9 cellular contexts compared by ENCODE assay signal in genomic region chr11:35012467-35013191, GRCh38.
DNase-seq lines count a peak whose midpoint lies in the region; ATAC-seq and TF ChIP-seq lines count a peak whose summit lies in the region.
"Had no signal": no experiment of that assay in that cellular context is flagged by ENCODE, and none has a peak within 500 bp of the region (broad histone marks: within the 10 kb centered on the region; RNA-seq: fewer than 3 reads in every experiment).

No MANE protein-coding gene starts in this region.

- peaks cover 28% of the 10 kb centered on the region for H3K4me1 ChIP-seq in osteoblast (ENCODE audit: insufficient read depth, low read length)

- H3K9me3 ChIP-seq in osteoblast (ENCODE audit: low read depth, low read length) = no peaks in the 10 kb centered on the region

- H2AFZ ChIP-seq in osteoblast (ENCODE audit: low read length) = no peak overlapping the region

- H3K4me3 ChIP-seq in osteoblast (ENCODE audit: insufficient read depth, low read length) (no peak overlapping the region), brain microvascular endothelial cell (ENCODE audit: low read depth, low read length) (no peak overlapping the region)

- DNase-seq in GM13976 (ENCODE audit: low spot score) (peak; percentile 16), NCI-H1436 treated with DMSO at 0.1 percent for 48 hours (lab: John Stamatoyannopoulos, UW) (no peak), osteoblast (ENCODE audit: insufficient read length, low spot score, missing footprints) (no peak), C1 segment of cervical spinal cord (lab: John Stamatoyannopoulos, UW) (no peak), brain microvascular endothelial cell (no peak)
- DNase-seq in activated naive CD8-positive, alpha-beta T cell treated with anti-CD3 and anti-CD28 coated beads for 36 hours = peak; percentile 20
- DNase-seq: NCI-H1436 had no signal

- no peaks in the 10 kb centered on the region for H3K36me3 Mint-ChIP-seq in activated naive CD8-positive, alpha-beta T cell treated with anti-CD3 and anti-CD28 coated beads for 36 hours

- ATAC-seq in GM21390 (IDR thresholded peaks at IDR 0.05; ENCODE audit: unreplicated experiment) = peak; percentile 72
- ATAC-seq in HG03354 (IDR thresholded peaks at IDR 0.05; ENCODE audit: poor library complexity, severe bottlenecking, unreplicated experiment) = peak; percentile 79

- no peaks in the 10 kb centered on the region for H3K27me3 ChIP-seq in osteoblast (ENCODE audit: insufficient read depth, low read length)
- no peaks in the 10 kb centered on the region for H3K27me3 ChIP-seq in brain microvascular endothelial cell (replicated peaks)

- no peak overlapping the region for H3K4me2 ChIP-seq in osteoblast (ENCODE audit: insufficient read depth, low read length)

- H3K4me3 Mint-ChIP-seq in activated naive CD8-positive, alpha-beta T cell treated with anti-CD3 and anti-CD28 coated beads for 36 hours = peak overlapping the region; percentile 45

- H3K27me3 Mint-ChIP-seq in activated naive CD8-positive, alpha-beta T cell treated with anti-CD3 and anti-CD28 coated beads for 36 hours = no peaks in the 10 kb centered on the region

- H3K27ac Mint-ChIP-seq in activated naive CD8-positive, alpha-beta T cell treated with anti-CD3 and anti-CD28 coated beads for 36 hours = peak overlapping the region; percentile 89

- no peaks in the 10 kb centered on the region for H4K20me1 ChIP-seq in osteoblast (ENCODE audit: insufficient read depth, low read length)

- H3K27ac ChIP-seq in osteoblast (ENCODE audit: low read depth, low read length) (no peak overlapping the region), brain microvascular endothelial cell (no peak overlapping the region)

- TF ChIP-seq CTCF in GM13976 (IDR thresholded peaks at IDR 0.05; ENCODE audit: borderline replicate concordance, control extremely low read depth, extremely low read depth, insufficient read depth, missing control alignments) = no peak
- TF ChIP-seq CTCF in osteoblast (IDR thresholded peaks at IDR 0.05; ENCODE audit: extremely low read depth, low read depth, low read length) = no peak
- TF ChIP-seq CTCF in brain microvascular endothelial cell (IDR thresholded peaks at IDR 0.05; ENCODE audit: low read depth, low read length, missing control alignments) = no peak

- H3K4me1 Mint-ChIP-seq in activated naive CD8-positive, alpha-beta T cell treated with anti-CD3 and anti-CD28 coated beads for 36 hours = peaks cover 51% of the 10 kb centered on the region

- H3K79me2 ChIP-seq in osteoblast (ENCODE audit: insufficient read depth, low read length) = no peaks in the 10 kb centered on the region

- no peaks in the 10 kb centered on the region for H3K36me3 ChIP-seq in osteoblast (ENCODE audit: insufficient read depth, low read length)
- no peaks in the 10 kb centered on the region for H3K36me3 ChIP-seq in brain microvascular endothelial cell (replicated peaks)

- peaks cover 1% of the 10 kb centered on the region for H3K9me3 Mint-ChIP-seq in activated naive CD8-positive, alpha-beta T cell treated with anti-CD3 and anti-CD28 coated beads for 36 hours

- in situ Hi-C loops in GM13976 (cut with MboI; ENCODE audit: low sequenced_read_pairs, unreplicated experiment) (no loop called here), brain microvascular endothelial cell (cut with HindIII; ENCODE audit: low pct_ligation_motif_present, low sequenced_read_pairs) (no loop called here)

Comparison
In these comparisons a context has a peak if more than half of its experiments do, and no peak if none do; other contexts are left out.
1. DNase-seq: peak in GM13976 (single experiment) and activated naive CD8-positive, alpha-beta T cell treated with anti-CD3 and anti-CD28 coated beads for 36 hours (single experiment); none in NCI-H1436 treated with DMSO at 0.1 percent for 48 hours (single experiment), osteoblast (single experiment), C1 segment of cervical spinal cord (0 of 14) and brain microvascular endothelial cell (single experiment).